14 cellular contexts compared by ENCODE assay signal in genomic region chr2:61636686-61637085, GRCh38.
DNase-seq lines count a peak whose midpoint lies in the region; ATAC-seq, FAIRE-seq and TF ChIP-seq lines count a peak whose summit lies in the region.
"Had no signal": no experiment of that assay in that cellular context is flagged by ENCODE, and none has a peak within 500 bp of the region (broad histone marks: within the 10 kb centered on the region; RNA-seq: fewer than 3 reads in every experiment).

No MANE protein-coding gene starts in this region.

- no peak overlapping the region for H4K5ac ChIP-seq in H1 (ENCODE audit: insufficient read length, low read depth, low read length)

- H3K4me2 ChIP-seq in H1 (ENCODE audit: insufficient read depth in 1 of 2, low read depth in 2 of 2, low read length in 2 of 2) = no peak overlapping the region

- H3K9me3 Mint-ChIP-seq in WTC11 = no peaks in the 10 kb centered on the region
- H3K9me3 Mint-ChIP-seq in CD8-positive, alpha-beta T cell = no peaks in the 10 kb centered on the region
- H3K9me3 Mint-ChIP-seq: CD8-positive, alpha-beta memory T cell had no signal

- POLR2A ChIA-PET in H1 (lab: Charles Lee; ENCODE audit: partially characterized antibody) = interaction anchor here (1.2 to 5.4 kb wide), 2 partner anchors 39 to 99 kb away, joined by 5 to 29 read pairs; partner anchors contain the start of gene XPO1
- POLR2A ChIA-PET in WTC11 (lab: Charles Lee) = no interaction called here
- POLR2A ChIA-PET in CD8-positive, alpha-beta T cell (lab: Charles Lee) = no interaction called here

- H3K9ac ChIP-seq in H1 (replicated peaks in 1 of 4; ENCODE audit: extremely low read depth in 1 of 4, low read depth in 3 of 4, low read length in 3 of 4) = no peak overlapping the region

- H3K9me3 ChIP-seq in heart left ventricle (no peaks in the 10 kb centered on the region), H1 (ENCODE audit: insufficient read depth in 2 of 2, low read depth in 1 of 2, low read length in 1 of 2) (no peaks in the 10 kb centered on the region)
- no peaks in the 10 kb centered on the region for H3K9me3 ChIP-seq in CD8-positive, alpha-beta T cell (ENCODE audit: low read length)
- H3K9me3 ChIP-seq: HAP-1 had no signal

- no peak overlapping the region for H3K14ac ChIP-seq in H1 (ENCODE audit: insufficient read length)

- no peaks in the 10 kb centered on the region for H3K27me3 ChIP-seq in heart left ventricle
- H3K27me3 ChIP-seq in H1 (replicated peaks in 1 of 4; ENCODE audit: control insufficient read depth in 3 of 4, extremely low read depth in 1 of 4, insufficient read depth in 3 of 4, low read length in 3 of 4) = no peaks in the 10 kb centered on the region
- H3K27me3 ChIP-seq in CD8-positive, alpha-beta T cell (ENCODE audit: insufficient read depth, low read length) = no peaks in the 10 kb centered on the region

- no peak for TF ChIP-seq EP300 in H1 (IDR thresholded peaks at IDR 0.05; ENCODE audit: borderline replicate concordance in 1 of 2, low read depth in 2 of 2, low read length in 2 of 2)

- peak overlapping the region; percentile 86; the same call in 1 of the 2 replicates for H2BK20ac ChIP-seq in H1 (ENCODE audit: low read length)

- no peak for FAIRE-seq in H1 (lab: Jason Lieb, UNC)

- CTCF ChIA-PET in H1 (lab: Charles Lee; ENCODE audit: partially characterized antibody) = interaction anchor here (0.5 to 1.7 kb wide), 6 partner anchors 9 to 219 kb away, joined by 3 to 5 read pairs (median 4); no protein-coding TSS in a partner anchor
- CTCF ChIA-PET in WTC11 (lab: Charles Lee) = interaction anchor here (1.3 to 1.4 kb wide), 2 partner anchors 54 to 99 kb away, joined by 3 read pairs; partner anchors contain the start of gene XPO1
- CTCF ChIA-PET in CD8-positive, alpha-beta T cell (lab: Charles Lee) = no interaction called here

- 0 out of 2 replicates have a peak overlapping the region, but pooled peaks have one; percentile 16 for H2BK15ac ChIP-seq in H1 (ENCODE audit: low read length)

- H3K27ac ChIP-seq in heart left ventricle (no peak overlapping the region), H1 (ENCODE audit: low read depth, low read length) (no peak overlapping the region)
- no peak overlapping the region for H3K27ac ChIP-seq in CD8-positive, alpha-beta T cell (ENCODE audit: low read depth, low read length)
- H3K27ac ChIP-seq: 22Rv1 had no signal

- no peak overlapping the region for H2BK120ac ChIP-seq in H1 (replicated peaks; ENCODE audit: low read depth, low read length)

- H3K23me2 ChIP-seq in H1 (ENCODE audit: low read depth, low read length) = peaks cover 4% of the 10 kb centered on the region; the same call in 1 of the 2 replicates

- no peaks in the 10 kb centered on the region for H3K36me3 ChIP-seq in heart left ventricle
- no peaks in the 10 kb centered on the region for H3K36me3 ChIP-seq in H1 (ENCODE audit: control insufficient read depth in 2 of 4, insufficient read depth in 4 of 4, low read length in 3 of 4)
- H3K36me3 ChIP-seq in CD8-positive, alpha-beta T cell (ENCODE audit: insufficient read depth, low read length) = no peaks in the 10 kb centered on the region
- H3K36me3 ChIP-seq: HAP-1 had no signal

- H3K27ac Mint-ChIP-seq in WTC11 = no peak overlapping the region
- H3K27ac Mint-ChIP-seq in CD8-positive, alpha-beta T cell = no peak overlapping the region
- H3K27ac Mint-ChIP-seq: CD14-positive monocyte had no signal

- H3K79me1 ChIP-seq in H1 (ENCODE audit: low read depth, low read length) = no peaks in the 10 kb centered on the region

- H3K56ac ChIP-seq in H1 (replicated peaks; ENCODE audit: insufficient read length, low read depth, low read length) = no peak overlapping the region

- H3K79me2 ChIP-seq in H1 (ENCODE audit: control insufficient read depth in 1 of 2, insufficient read depth in 2 of 2, low read length in 2 of 2) = no peaks in the 10 kb centered on the region

- TF ChIP-seq POLR2A in heart left ventricle (IDR thresholded peaks at IDR 0.05) (no peak), H1 (IDR thresholded peaks at IDR 0.05; ENCODE audit: control extremely low read depth in 1 of 2, low read depth in 2 of 2, low read length in 2 of 2) (no peak)

- no peak overlapping the region for H2BK12ac ChIP-seq in H1 (ENCODE audit: low read depth, low read length)

- H2BK5ac ChIP-seq in H1 (ENCODE audit: low read depth, low read length) = no peak overlapping the region

- no peak overlapping the region for H3K4ac ChIP-seq in H1 (replicated peaks; ENCODE audit: insufficient read length, low read depth, low read length)

- no peak overlapping the region for H3K4me3 Mint-ChIP-seq in WTC11
- H3K4me3 Mint-ChIP-seq in CD8-positive, alpha-beta T cell = no peak overlapping the region
- H3K4me3 Mint-ChIP-seq: CD14-positive monocyte; CD8-positive, alpha-beta memory T cell had no signal

- ATAC-seq in heart left ventricle (no peak), WTC11 (no peak), HG03457 (IDR thresholded peaks at IDR 0.05; ENCODE audit: unreplicated experiment) (no peak)
- ATAC-seq in CD8-positive, alpha-beta T cell = no peak

- H3K4me1 ChIP-seq in heart left ventricle (no peaks in the 10 kb centered on the region), H1 (replicated peaks in 1 of 4; ENCODE audit: control insufficient read depth in 3 of 4, insufficient read depth in 4 of 4, low read length in 3 of 4) (peaks cover 7 to 15% (median 11%) of the 10 kb centered on the region in 4 experiments; a peak in 5 of 7 replicates)
- no peaks in the 10 kb centered on the region for H3K4me1 ChIP-seq in CD8-positive, alpha-beta T cell (ENCODE audit: insufficient read depth, low read length)
- H3K4me1 ChIP-seq: HAP-1 had no signal

- H3K4me3 ChIP-seq in heart left ventricle (no peak overlapping the region), H1 (ENCODE audit: extremely low read depth in 1 of 4, insufficient read depth in 2 of 4, low read depth in 3 of 4, low read length in 4 of 4) (no peak overlapping the region)
- H3K4me3 ChIP-seq in CD8-positive, alpha-beta T cell (ENCODE audit: low read depth, low read length) = no peak overlapping the region
- H3K4me3 ChIP-seq: HAP-1 had no signal

- no peak overlapping the region for H4K8ac ChIP-seq in H1 (ENCODE audit: extremely low read depth, insufficient read depth, low read length)

- peak; percentile 39 for DNase-seq in cardiac septum (ENCODE audit: low spot score)
- DNase-seq in heart left ventricle = no peak
- DNase-seq in H1 (ENCODE audit: low read depth in 1 of 2, low spot score in 2 of 2) = no peak
- peak; percentile 4 for DNase-seq in mesenteric fat pad (ENCODE audit: low spot score)
- no peak for DNase-seq in HCEC 1CT
- no peak for DNase-seq in WTC11 (ENCODE audit: low spot score)
- DNase-seq in CD8-positive, alpha-beta T cell = no peak
- DNase-seq: CD8-positive, alpha-beta memory T cell; DMS53; GF-D8 had no signal

- TF ChIP-seq CTCF in heart left ventricle (IDR thresholded peaks at IDR 0.05) (no peak), H1 (IDR thresholded peaks at IDR 0.05; ENCODE audit: control extremely low read depth in 1 of 3, insufficient read depth in 1 of 3, low read depth in 1 of 3, low read length in 3 of 3) (no peak), WTC11 (IDR thresholded peaks at IDR 0.05) (no peak)
- TF ChIP-seq CTCF in CD8-positive, alpha-beta T cell (IDR thresholded peaks at IDR 0.05) = no peak

- no peak overlapping the region for H2AFZ ChIP-seq in H1 (ENCODE audit: low read length)

- no peak overlapping the region for H3K23ac ChIP-seq in H1 (ENCODE audit: insufficient read length)

- no peak overlapping the region for H2AK5ac ChIP-seq in H1 (ENCODE audit: low read depth, low read length)

- no peak overlapping the region for H4K91ac ChIP-seq in H1 (replicated peaks; ENCODE audit: insufficient read length, low read length)

- no peaks in the 10 kb centered on the region for H4K20me1 ChIP-seq in H1 (replicated peaks in 1 of 2; ENCODE audit: control insufficient read depth in 1 of 2, insufficient read depth in 2 of 2, low read length in 2 of 2)

- H3K27me3 Mint-ChIP-seq in WTC11 (ENCODE audit: low read depth) = no peaks in the 10 kb centered on the region
- no peaks in the 10 kb centered on the region for H3K27me3 Mint-ChIP-seq in CD8-positive, alpha-beta T cell (ENCODE audit: low read depth)
- H3K27me3 Mint-ChIP-seq: CD8-positive, alpha-beta memory T cell had no signal

- 65 to 71% (median 69%) methylated on average over 3 of the region's 3 CpGs for WGBS in heart left ventricle, 4 donors
- WGBS in H1 (ENCODE audit: extremely low coverage in 1 of 2, insufficient coverage in 1 of 2, insufficient read length in 1 of 2, insufficient replicate concordance in 2 of 2, low coverage in 1 of 2, low lambda C conversion rate in 2 of 2, missing lambda C conversion rate in 1 of 2), 2 experiments = 88% methylated on average over 3 of the region's 3 CpGs; no CpG with 5 or more reads in 1 of the 2 experiments

- intact Hi-C loops in cardiac septum (cut with DNase I) = no loop called here
- intact Hi-C loops in heart left ventricle (cut with DNase I) = loop anchor here in 1 of 10 donors (10.0 kb wide), 1 partner anchor 122 kb away; no protein-coding TSS in a partner anchor
- intact Hi-C loops in CD8-positive, alpha-beta T cell (cut with DNase I, micrococcal nuclease) = loop anchor here in 1 of 2 experiments (5.0 to 10.0 kb wide), 2 partner anchors 124 to 212 kb away; no protein-coding TSS in a partner anchor

- H3K36me3 Mint-ChIP-seq in WTC11 = no peaks in the 10 kb centered on the region
- no peaks in the 10 kb centered on the region for H3K36me3 Mint-ChIP-seq in CD8-positive, alpha-beta T cell
- H3K36me3 Mint-ChIP-seq: CD14-positive monocyte; CD8-positive, alpha-beta memory T cell had no signal

- no peak overlapping the region for H3K18ac ChIP-seq in H1 (ENCODE audit: extremely low read depth, low read length)

- TF ChIP-seq RAD21 in H1 (IDR thresholded peaks at IDR 0.05 in 1 of 2, conservative IDR thresholded peaks at IDR 0.05 in 1 of 2; ENCODE audit: low read depth in 2 of 2, low read length in 2 of 2) = no peak

- H3K4me1 Mint-ChIP-seq in WTC11 = peaks cover 49% of the 10 kb centered on the region
- H3K4me1 Mint-ChIP-seq in CD8-positive, alpha-beta T cell (ENCODE audit: low read depth) = no peaks in the 10 kb centered on the region
- H3K4me1 Mint-ChIP-seq: CD14-positive monocyte; CD8-positive, alpha-beta memory T cell had no signal

TF ChIP-seq in H1, 55 proteins besides CTCF, POLR2A, EP300 and RAD21:
- TF ChIP-seq SAP30 (IDR thresholded peaks at IDR 0.05; ENCODE audit: insufficient read depth, insufficient replicate concordance, low read length) (no peak), JUN (IDR thresholded peaks at IDR 0.05; ENCODE audit: low read depth, low read length) (no peak), SIRT6 (IDR thresholded peaks at IDR 0.05; ENCODE audit: low read length) (no peak), KDM4A (IDR thresholded peaks at IDR 0.05; ENCODE audit: low read depth, low read length, severe bottlenecking) (no peak)
TF ChIP-seq in H1: peak in this region for 0.

TF ChIP-seq in WTC11, 78 proteins besides CTCF, POLR2A, EP300 and RAD21 (continues in another document):
- no peak for TF ChIP-seq ZNF138 (CRISPR knock-in tag; conservative IDR thresholded peaks at IDR 0.05)
- TF ChIP-seq, protein P1, sequence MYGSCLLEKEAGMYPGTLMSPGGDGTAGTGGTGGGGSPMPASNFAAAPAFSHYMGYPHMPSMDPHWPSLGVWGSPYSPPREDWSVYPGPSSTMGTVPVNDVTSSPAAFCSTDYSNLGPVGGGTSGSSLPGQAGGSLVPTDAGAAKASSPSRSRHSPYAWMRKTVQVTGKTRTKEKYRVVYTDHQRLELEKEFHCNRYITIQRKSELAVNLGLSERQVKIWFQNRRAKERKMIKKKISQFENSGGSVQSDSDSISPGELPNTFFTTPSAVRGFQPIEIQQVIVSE (CRISPR knock-in tag; IDR thresholded peaks at IDR 0.05; ENCODE audit: borderline replicate concordance) = no peak

Comparison
In these comparisons a context has a peak if more than half of its experiments do, and no peak if none do; other contexts are left out.
1. DNase-seq: peak in cardiac septum (single experiment) and mesenteric fat pad (single experiment); none in heart left ventricle (0 of 5), H1 (0 of 2), HCEC 1CT (single experiment), WTC11 (single experiment) and CD8-positive, alpha-beta T cell (0 of 7).